ENCODE assay signal across 8 cellular contexts in the genomic region with DNA sequence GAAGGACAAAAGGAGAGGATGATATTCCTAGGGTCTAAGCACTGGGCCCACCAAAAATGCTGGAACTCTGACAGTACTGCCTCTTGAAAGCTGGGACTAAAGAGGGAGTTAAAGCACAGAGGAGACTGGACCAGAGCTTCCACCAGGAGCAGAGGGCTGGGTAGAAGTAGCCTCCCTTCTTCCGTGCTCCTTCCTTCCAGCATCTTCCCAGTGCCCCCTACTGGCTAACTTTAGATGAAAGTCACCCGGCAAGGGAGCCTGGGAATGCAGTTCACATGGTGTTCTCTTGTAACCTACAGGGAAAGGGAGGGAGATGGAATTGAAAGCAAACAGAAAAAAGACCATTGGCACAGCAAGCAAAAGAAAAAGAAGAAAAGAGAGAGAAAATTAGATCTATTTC.
DNase-seq lines count a peak whose midpoint lies in the region; ATAC-seq, FAIRE-seq and TF ChIP-seq lines count a peak whose summit lies in the region.

No MANE protein-coding gene starts in this region.

- H3K9me3 ChIP-seq in RWPE2 (ENCODE audit: severe bottlenecking): no peaks in the 10 kb centered on the region
- H3K9me3 ChIP-seq in effector memory CD4-positive, alpha-beta T cell (ENCODE audit: control insufficient read depth, low read length): no peaks in the 10 kb centered on the region

- no peak for TF ChIP-seq POLR2A in GM12892 (IDR thresholded peaks at IDR 0.05; ENCODE audit: low read depth, low read length)

- peak; percentile 55 for ATAC-seq in HG03060 (IDR thresholded peaks at IDR 0.05; ENCODE audit: low read depth, unreplicated experiment)
- no peak for ATAC-seq in RWPE2 (ENCODE audit: low read depth)

- FAIRE-seq in GM12892 (lab: Jason Lieb, UNC): peak; percentile 75

- peak; percentile 62 for DNase-seq in AG09309 (ENCODE audit: low read depth)
- DNase-seq in GM12892 (ENCODE audit: insufficient read length): no peak
- no peak for DNase-seq in RWPE2 (ENCODE audit: low spot score)
- peak; percentile 86 for DNase-seq in fibroblast of pulmonary artery (ENCODE audit: low read depth)
- DNase-seq in pons (ENCODE audit: low spot score): peak; percentile 53
- no peak for DNase-seq in COR-L47 (lab: John Stamatoyannopoulos, UW)
- no peak for DNase-seq in effector memory CD4-positive, alpha-beta T cell

- no peaks in the 10 kb centered on the region for H3K36me3 ChIP-seq in RWPE2 (ENCODE audit: low read depth)
- H3K36me3 ChIP-seq in effector memory CD4-positive, alpha-beta T cell (ENCODE audit: control insufficient read depth, insufficient read depth, low read length): no peaks in the 10 kb centered on the region

- H3K27ac ChIP-seq in RWPE2 (ENCODE audit: poor library complexity, severe bottlenecking): no peak overlapping the region
- H3K27ac ChIP-seq in effector memory CD4-positive, alpha-beta T cell (ENCODE audit: insufficient read depth, low read length, poor library complexity, severe bottlenecking): no peak overlapping the region

- H3K27me3 ChIP-seq in RWPE2 (ENCODE audit: insufficient read depth, poor library complexity, severe bottlenecking): no peaks in the 10 kb centered on the region
- no peaks in the 10 kb centered on the region for H3K27me3 ChIP-seq in effector memory CD4-positive, alpha-beta T cell (replicated peaks; ENCODE audit: control insufficient read depth, insufficient read depth, low read length, poor library complexity, severe bottlenecking)

- peaks cover 30% of the 10 kb centered on the region for H3K4me1 ChIP-seq in RWPE2 (ENCODE audit: insufficient read depth, poor library complexity, severe bottlenecking)
- no peaks in the 10 kb centered on the region for H3K4me1 ChIP-seq in effector memory CD4-positive, alpha-beta T cell (ENCODE audit: control insufficient read depth, insufficient read depth, low read length, poor library complexity, severe bottlenecking)

- TF ChIP-seq CTCF in AG09309 (IDR thresholded peaks at IDR 0.05; ENCODE audit: control insufficient read depth, insufficient read depth, low read depth, low read length, missing control alignments): peak; percentile 82
- TF ChIP-seq CTCF in RWPE2 (IDR thresholded peaks at IDR 0.05; ENCODE audit: poor library complexity, severe bottlenecking): peak; percentile 56
- TF ChIP-seq CTCF in fibroblast of pulmonary artery (IDR thresholded peaks at IDR 0.05; ENCODE audit: low read length, missing control alignments): peak; percentile 88

- no peak overlapping the region for H3K4me3 ChIP-seq in AG09309 (ENCODE audit: control insufficient read depth, low read depth, low read length)
- H3K4me3 ChIP-seq in RWPE2 (ENCODE audit: severe bottlenecking): no peak overlapping the region
- no peak overlapping the region for H3K4me3 ChIP-seq in fibroblast of pulmonary artery (replicated peaks; ENCODE audit: low read depth, low read length)
- no peak overlapping the region for H3K4me3 ChIP-seq in effector memory CD4-positive, alpha-beta T cell (ENCODE audit: insufficient read depth, low read depth, low read length, poor library complexity, severe bottlenecking)

Comparison
In these comparisons a context has a peak if more than half of its experiments do, and no peak if none do; other contexts are left out.
1. DNase-seq: peak in AG09309 (single experiment), fibroblast of pulmonary artery (single experiment) and pons (single experiment); none in GM12892 (single experiment), RWPE2 (single experiment), COR-L47 (single experiment) and effector memory CD4-positive, alpha-beta T cell (0 of 3).
2. Peak in every context shown above with its lines, with median percentiles within 50 percentile points of each other: CTCF ChIP-seq.